ENCODE assay signal across 30 cellular contexts in genomic region chr2:223104741-223105140, GRCh38. TPM values are rescaled to one million over a fixed set of nuclear protein-coding genes. Genes with fewer than 3 reads are reported as not detected.
"Had no signal": no experiment of that assay in that cellular context is flagged by ENCODE, and none has a peak within 500 bp of the region (broad histone marks: within the 10 kb centered on the region; RNA-seq: fewer than 3 reads in every experiment).

No MANE protein-coding gene starts in this region.

- ATAC-seq: activated CD8-positive, alpha-beta T cell treated with anti-CD3 and anti-CD28 coated beads for 36 hours; activated T-cell treated with anti-CD3 and anti-CD28 coated beads, Interleukin-2, amount 50 U/mL, for 72 hours; activated T-helper 17 cell treated with anti-CD3 and anti-CD28 coated beads, Interleukin-2, amount 50 U/mL, for 72 hours; K562; PC-3 had no signal

- H3K36me3 ChIP-seq: cardiac muscle cell, MG63, Peyer's patch had no signal

- DNase-seq: activated B cell treated with CpG ODN at 0.5 μM for 24 hours; activated CD4-positive, alpha-beta T cell treated with anti-CD3 and anti-CD28 coated beads for 4 hours; activated CD4-positive, CD25-positive, alpha-beta regulatory T cell treated with anti-CD3 and anti-CD28 coated beads, Interleukin-2, amount 50 U/mL, for 72 hours; activated CD8-positive, alpha-beta T cell treated with anti-CD3 and anti-CD28 coated beads for 36 hours; activated gamma-delta T cell; activated naive CD4-positive, alpha-beta T cell treated with Interleukin-2 at 50 U/mL for 16 hours; activated naive CD8-positive, alpha-beta T cell treated with anti-CD3 and anti-CD28 coated beads, Interleukin-2, amount 10 ng/mL, durations not matched to agents 7 days and 5 days; activated T-cell treated with anti-CD3 and anti-CD28 coated beads, Interleukin-2, amount 50 U/mL, for 1 hour; activated T-cell treated with anti-CD3 and anti-CD28 coated beads, Interleukin-2, amount 50 U/mL, for 72 hours; Karpas-422; MG63; NCI-H1092; NCI-H1436 treated with DMSO at 0.1 percent for 48 hours; NCI-H1694 treated with DMSO at 0.1 percent for 48 hours; NCI-H2029; NCI-H345; NCI-H524 treated with DMSO at 0.1 percent for 48 hours; NK-92 treated with Interleukin-12 subunit alpha and Interleukin-12 subunit beta, amount 100 ng/mL, for 24 hours; PC-3; Peyer's patch; Right ventricle myocardium superior; SW 1271; T-helper 1 cell; T-helper 2 cell; T-helper 9 cell had no signal

- H3K27me3 ChIP-seq: cardiac muscle cell, MG63, Peyer's patch had no signal

- H3K4me3 ChIP-seq: cardiac muscle cell, K562, MG63, Peyer's patch had no signal

- H3K4me1 ChIP-seq: Peyer's patch had no signal

- H3K27ac ChIP-seq: cardiac muscle cell, Peyer's patch, VCaP had no signal

- H3K9me3 ChIP-seq: MG63, Peyer's patch had no signal

RNA-seq across cellular contexts. Expression of gene KCNE4, which starts 52.8 kb away (rescaled TPM):
- total RNA-seq: activated B cell treated with CpG ODN at 0.5 μM for 24 hours; activated CD8-positive, alpha-beta memory T cell treated with anti-CD3 and anti-CD28 coated beads for 36 hours; activated CD8-positive, alpha-beta T cell treated with anti-CD3 and anti-CD28 coated beads for 36 hours; activated naive CD8-positive, alpha-beta T cell treated with anti-CD3 and anti-CD28 coated beads, Interleukin-2, amount 10 ng/mL, durations not matched to agents 7 days and 5 days; activated T-cell treated with anti-CD3 and anti-CD28 coated beads, Interleukin-2, amount 50 U/mL, for 72 hours; activated T-helper 17 cell treated with anti-CD3 and anti-CD28 coated beads, Interleukin-2, amount 50 U/mL, for 72 hours; K562; PC-3 had no signal
